Comparison of ENCODE assay signal across 1 cellular context in genomic region chr1:179889619-179890018, GRCh38.
TF ChIP-seq lines count a peak whose summit lies in the region.

No MANE protein-coding gene starts in this region.

TF ChIP-seq in K562, 482 proteins besides CTCF, POLR2A, EP300 and RAD21:
- TF ChIP-seq KAT2B (IDR thresholded peaks at IDR 0.05; ENCODE audit: low read depth, low read length) (no peak), ZNF384 (IDR thresholded peaks at IDR 0.05; ENCODE audit: low read depth, low read length) (peak; percentile 30; the same call in 1 of the 2 replicates)
